Comparison of ENCODE assay signal across 12 cellular contexts in genomic region chr12:712172-712863, GRCh38. TPM values are rescaled to one million over a fixed set of nuclear protein-coding genes. Genes with fewer than 3 reads are reported as not detected.
A peak's percentile ranks its signal among the peaks of the same experiment; 100 is the strongest.
DNase-seq lines count a peak whose midpoint lies in the region; ATAC-seq, FAIRE-seq and TF ChIP-seq lines count a peak whose summit lies in the region.
"Had no signal": no experiment of that assay in that cellular context is flagged by ENCODE, and none has a peak within 500 bp of the region (broad histone marks: within the 10 kb centered on the region; RNA-seq: fewer than 3 reads in every experiment).

No MANE protein-coding gene starts in this region.

- intact Hi-C loops in K562 (cut with micrococcal nuclease) = no loop called here

- no peaks in the 10 kb centered on the region for H3K79me2 ChIP-seq in K562 (ENCODE audit: control insufficient read depth, insufficient read depth, low read length)

- ATAC-seq in K562 (no peak; the same call in 2 of the 3 replicates), HG03196 (IDR thresholded peaks at IDR 0.05; ENCODE audit: unreplicated experiment) (no peak), GM19463 (IDR thresholded peaks at IDR 0.05; ENCODE audit: unreplicated experiment) (no peak)
- ATAC-seq: naive thymus-derived CD4-positive, alpha-beta T cell had no signal

- in situ Hi-C loops in K562 (cut with MboI) = no loop called here

- H3K27me3 ChIP-seq in K562 (ENCODE audit: control insufficient read depth in 2 of 2, insufficient read depth in 2 of 2, low read length in 2 of 2) (no peaks in the 10 kb centered on the region), suprapubic skin (no peaks in the 10 kb centered on the region)

- H3K27ac ChIP-seq in K562 (ENCODE audit: extremely low read depth, low read depth, low read length) (peak overlapping the region; percentile 10; the same call in 1 of the 3 replicates), suprapubic skin (no peak overlapping the region)

- 53% methylated on average over 7 of the region's 8 CpGs for WGBS in K562 (ENCODE audit: insufficient coverage, low coverage, missing lambda C conversion rate)
- 54% methylated on average over 8 of the region's 8 CpGs for WGBS in suprapubic skin

- H3K4me1 ChIP-seq in K562 (replicated peaks in 1 of 2; ENCODE audit: control insufficient read depth in 2 of 2, insufficient read depth in 2 of 2, low read length in 2 of 2) = peaks cover 0 to 15% of the 10 kb centered on the region in 2 experiments; a peak in 2 of 5 replicates
- H3K4me1 ChIP-seq in suprapubic skin = peaks cover 6% of the 10 kb centered on the region

- BruUV-seq in K562 (replicated peaks; lab: Mats Ljungman, UMichigan) = no TSS peak

- H3K9ac ChIP-seq in K562 (ENCODE audit: insufficient read depth in 1 of 2, low read depth in 2 of 2, low read length in 2 of 2) = peak overlapping the region in 1 of 2 experiments; percentile 34; a peak in 2 of 4 replicates

- TF ChIP-seq CTCF in K562 (IDR thresholded peaks at IDR 0.05 in 2 of 3, conservative IDR thresholded peaks at IDR 0.05 in 1 of 3; ENCODE audit: insufficient read depth in 2 of 3, low read depth in 1 of 3, low read length in 3 of 3) (no peak), suprapubic skin (IDR thresholded peaks at IDR 0.05) (no peak)

- no peak for TF ChIP-seq EP300 in K562 (IDR thresholded peaks at IDR 0.05; ENCODE audit: low read length)
- no peak for TF ChIP-seq EP300 in suprapubic skin (IDR thresholded peaks at IDR 0.05)

- peak overlapping the region; percentile 93 for H2AFZ ChIP-seq in K562 (ENCODE audit: low read depth, low read length)

- CTCF ChIA-PET in K562 (lab: Yijun Ruan, JAX; ENCODE audit: low intra/inter-chr PET ratio) = no interaction called here

- DNase-seq in ELR (ENCODE audit: low read depth) (peak; percentile 29), NCI-H128 (lab: John Stamatoyannopoulos, UW; ENCODE audit: unreplicated experiment) (peak; percentile 18), K562 (ENCODE audit: extremely low read depth in 1 of 4, low spot score in 3 of 4) (no peak), mesenteric fat pad (ENCODE audit: low spot score) (peak; percentile 8), suprapubic skin (ENCODE audit: low spot score in 2 of 2) (no peak), NCI-H446 (lab: John Stamatoyannopoulos, UW) (no peak)
- DNase-seq: activated CD8-positive, alpha-beta memory T cell treated with anti-CD3 and anti-CD28 coated beads, Interleukin-2, amount 50 U/mL, for 48 hours; Kasumi-1; naive thymus-derived CD4-positive, alpha-beta T cell; SIG-M5 had no signal

- H3K9me3 ChIP-seq in K562 (replicated peaks; ENCODE audit: control insufficient read depth, insufficient read depth, low read depth, low read length) = no peaks in the 10 kb centered on the region
- no peaks in the 10 kb centered on the region for H3K9me3 ChIP-seq in suprapubic skin

- H3K9me1 ChIP-seq in K562 (ENCODE audit: control insufficient read depth, insufficient read depth, low read length) = no peaks in the 10 kb centered on the region

- FAIRE-seq in K562 (lab: Jason Lieb, UNC) = peak; percentile 35

- peak overlapping the region; percentile 26; the same call in 1 of the 2 replicates for H3K4me2 ChIP-seq in K562 (ENCODE audit: insufficient read depth, low read length)

- no peak for TF ChIP-seq RAD21 in K562 (CRISPR knock-in tag; conservative IDR thresholded peaks at IDR 0.05 in 1 of 2, IDR thresholded peaks at IDR 0.05 in 1 of 2)

- H3K36me3 ChIP-seq in K562 (ENCODE audit: control insufficient read depth, insufficient read depth, low read length) = no peaks in the 10 kb centered on the region
- H3K36me3 ChIP-seq in suprapubic skin = no peaks in the 10 kb centered on the region

- TF ChIP-seq POLR2A in K562 (conservative IDR thresholded peaks at IDR 0.05) (no peak), suprapubic skin (IDR thresholded peaks at IDR 0.05) (no peak)

- no peaks in the 10 kb centered on the region for H4K20me1 ChIP-seq in K562 (replicated peaks; ENCODE audit: control insufficient read depth, insufficient read depth, low read length)

- no peak overlapping the region for H3K4me3 ChIP-seq in K562
- H3K4me3 ChIP-seq in suprapubic skin = no peak overlapping the region

- POLR2A ChIA-PET in K562 (lab: Yijun Ruan, JAX) = interaction anchor here (1.1 kb wide), 1 partner anchor 38 kb away, joined by 4 read pairs; no protein-coding TSS in a partner anchor

TF ChIP-seq in K562, 482 proteins besides CTCF, POLR2A, EP300 and RAD21:
- TF ChIP-seq MAFK (IDR thresholded peaks at IDR 0.05; ENCODE audit: low read length) (peak; percentile 20; the same call in 1 of the 2 replicates), MAFG (tag; conservative IDR thresholded peaks at IDR 0.05) (peak; percentile 62; the same call in 1 of the 2 replicates), KLF6 (CRISPR knock-in tag; IDR thresholded peaks at IDR 0.05; ENCODE audit: borderline replicate concordance) (no peak), C11orf30 (IDR thresholded peaks at IDR 0.05; ENCODE audit: low read depth) (peak; percentile 56), MAFF (IDR thresholded peaks at IDR 0.05; ENCODE audit: low read length) (0 out of 2 replicates have a peak, but pooled peaks have one; percentile 35), MEF2A (IDR thresholded peaks at IDR 0.05; ENCODE audit: control insufficient read depth, low read depth, low read length) (no peak), NFE2 (IDR thresholded peaks at IDR 0.05; ENCODE audit: low read depth) (peak; percentile 67), ZNF384 (IDR thresholded peaks at IDR 0.05; ENCODE audit: low read depth, low read length) (0 out of 2 replicates have a peak, but pooled peaks have one; percentile 8), ZNF316 (IDR thresholded peaks at IDR 0.05) (peak; percentile 50; the same call in 1 of the 2 replicates)

RNA-seq across cellular contexts. Expression of gene WNK1, which starts 40.1 kb away (rescaled TPM):
- total RNA-seq in K562 (2011; cell fraction: chromatin; rRNA removed; ENCODE audit: low replicate concordance) = 107 and 268 TPM in 2 replicates
- total RNA-seq in K562 (2011; cell fraction: nucleolus; rRNA removed) = 59.2 and 97.8 TPM in 2 replicates
- 150 and 213 TPM in 2 replicates for total RNA-seq in K562 (2011; cell fraction: nucleoplasm; rRNA removed)
- total RNA-seq in K562 (2014; rRNA removed) (21.4 and 24.7 TPM in 2 replicates), K562 (2014; rRNA removed; fragmentation: Illumina TruSeq; extraction: Trizol) (32.5 and 33.3 TPM in 2 replicates), K562 (2015; rRNA removed; fragmentation: Illumina TruSeq; extraction: Trizol) (32.0 and 37.2 TPM in 2 replicates), K562 (2021) (59.1 and 73.9 TPM in 2 replicates), mesenteric fat pad (312 TPM), suprapubic skin (100 to 1,000 TPM; 368 to 724 (median 435) TPM)
- polyA plus RNA-seq in K562 (2011; rRNA removed) (30.8 and 31.0 TPM in 2 replicates), K562 (2014; fragmentation: Illumina TruSeq; extraction: Trizol) (62.6 and 66.0 TPM in 2 replicates), K562 (2014; fragmentation: Nextera tagmentation; extraction: Ambion mirVana) (10 to 100 TPM in 1 of 2 experiments, 1 to 10 TPM in 1; 4.3 to 13.2 TPM), K562 (2014; rRNA removed) (27.2 and 30.8 TPM in 2 replicates)
- polyA plus RNA-seq in K562 (2011; cell fraction: cytosol; rRNA removed) = 46.3 and 55.3 TPM in 2 replicates
- 48.7 and 67.8 TPM in 2 replicates for polyA plus RNA-seq in K562 (2011; cell fraction: nucleus; rRNA removed)
- 48.1 and 51.9 TPM in 2 replicates for polyA plus RNA-seq in K562 (2012)
- polyA minus RNA-seq in K562 (2011; rRNA and poly(A)+ RNA removed) = 109 and 110 TPM in 2 replicates
- polyA minus RNA-seq in K562 (2011; cell fraction: cytosol; rRNA and poly(A)+ RNA removed) = 116 and 128 TPM in 2 replicates
- polyA minus RNA-seq in K562 (2011; cell fraction: nucleus; rRNA and poly(A)+ RNA removed) = 73.6 and 96.6 TPM in 2 replicates

RNA-seq across cellular contexts. Expression of gene NINJ2, which starts 49.1 kb away (rescaled TPM):
- 1.9 and 2.7 TPM in 2 replicates for total RNA-seq in K562 (2011; cell fraction: chromatin; rRNA removed; ENCODE audit: low replicate concordance)
- 2.0 and 2.1 TPM in 2 replicates for total RNA-seq in K562 (2011; cell fraction: nucleolus; rRNA removed)
- 1.5 TPM in 2 replicates for total RNA-seq in K562 (2011; cell fraction: nucleoplasm; rRNA removed)
- total RNA-seq in K562 (2014; rRNA removed) = 3.6 and 4.5 TPM in 2 replicates
- 1.7 and 3.3 TPM in 2 replicates for total RNA-seq in K562 (2014; rRNA removed; fragmentation: Illumina TruSeq; extraction: Trizol)
- total RNA-seq in K562 (2015; rRNA removed; fragmentation: Illumina TruSeq; extraction: Trizol) = 4.0 and 4.9 TPM in 2 replicates
- 2.3 and 2.6 TPM in 2 replicates for total RNA-seq in K562 (2021)
- polyA plus RNA-seq in K562 (2011; rRNA removed) = 3.6 and 5.3 TPM in 2 replicates
- 13.1 and 19.4 TPM in 2 replicates for polyA plus RNA-seq in K562 (2011; cell fraction: cytosol; rRNA removed)
- 4.1 and 4.4 TPM in 2 replicates for polyA plus RNA-seq in K562 (2011; cell fraction: nucleus; rRNA removed)
- polyA plus RNA-seq in K562 (2012) = 5.8 and 7.2 TPM in 2 replicates
- 6.5 and 7.3 TPM in 2 replicates for polyA plus RNA-seq in K562 (2014; fragmentation: Illumina TruSeq; extraction: Trizol)
- polyA plus RNA-seq in K562 (2014; fragmentation: Nextera tagmentation; extraction: Ambion mirVana) = 10 to 100 TPM; 10.6 to 16.0 TPM
- polyA plus RNA-seq in K562 (2014; rRNA removed) = 4.3 and 4.8 TPM in 2 replicates
- 5.5 and 8.4 TPM in 2 replicates for polyA minus RNA-seq in K562 (2011; rRNA and poly(A)+ RNA removed)
- polyA minus RNA-seq in K562 (2011; cell fraction: cytosol; rRNA and poly(A)+ RNA removed) = 2.9 and 3.7 TPM in 2 replicates
- 0.81 and 2.6 TPM in 2 replicates for polyA minus RNA-seq in K562 (2011; cell fraction: nucleus; rRNA and poly(A)+ RNA removed)
- 18.5 TPM for total RNA-seq in mesenteric fat pad
- 10 to 100 TPM in 2 of 4 donors, 1 to 10 TPM in 2; 7.6 to 20.9 (median 12.6) TPM for total RNA-seq in suprapubic skin

Comparison
In these comparisons a context has a peak if more than half of its experiments do, and no peak if none do; other contexts are left out.
1. DNase-seq: peak in ELR (single experiment), NCI-H128 (single experiment) and mesenteric fat pad (single experiment); none in K562 (0 of 4), suprapubic skin (0 of 2) and NCI-H446 (0 of 2).